Comparison of ENCODE assay signal across 16 cellular contexts in genomic region chr5:90055831-90056328, GRCh38.
DNase-seq lines count a peak whose midpoint lies in the region; ATAC-seq and TF ChIP-seq lines count a peak whose summit lies in the region.
"Had no signal": no experiment of that assay in that cellular context is flagged by ENCODE, and none has a peak within 500 bp of the region (broad histone marks: within the 10 kb centered on the region; RNA-seq: fewer than 3 reads in every experiment).

No MANE protein-coding gene starts in this region.

- H3K4me3 ChIP-seq in PC-3 (ENCODE audit: low read length), result peak overlapping the region; percentile 58
- no peak overlapping the region for H3K4me3 ChIP-seq in fibroblast of lung (replicated peaks in 1 of 4; ENCODE audit: control extremely low read depth in 1 of 4, insufficient read depth in 1 of 4, low read depth in 3 of 4, low read length in 4 of 4)
- peak overlapping the region; percentile 10 for H3K4me3 ChIP-seq in osteoblast (ENCODE audit: insufficient read depth, low read length)
- H3K4me3 ChIP-seq in ovary, result no peak overlapping the region
- H3K4me3 ChIP-seq in esophagus squamous epithelium, result peak overlapping the region in 1 of 4 donors; percentile 20
- H3K4me3 ChIP-seq: lung, SJCRH30 had no signal

- H2AFZ ChIP-seq in PC-3 (ENCODE audit: low read length) (peak overlapping the region; percentile 66), fibroblast of lung (ENCODE audit: low read length) (no peak overlapping the region), osteoblast (ENCODE audit: low read length) (peak overlapping the region; percentile 72)

- CTCF ChIA-PET in PC-3 (lab: Charles Lee), result no interaction called here

- ATAC-seq in PC-3, result peak; percentile 90
- no peak for ATAC-seq in HG03460 (IDR thresholded peaks at IDR 0.05; ENCODE audit: unreplicated experiment)
- ATAC-seq: activated CD4-positive, CD25-positive, alpha-beta regulatory T cell treated with anti-CD3 and anti-CD28 coated beads, Interleukin-2, amount 50 U/mL, for 24 hours; activated T-helper 17 cell treated with anti-CD3 and anti-CD28 coated beads, Interleukin-2, amount 50 U/mL, for 72 hours had no signal

- TF ChIP-seq EP300 in ovary (IDR thresholded peaks at IDR 0.05), result no peak

- no peaks in the 10 kb centered on the region for H3K9me2 ChIP-seq in PC-3 (replicated peaks; ENCODE audit: low read length)

- H3K27me3 ChIP-seq in PC-3 (ENCODE audit: low read length) (no peaks in the 10 kb centered on the region), fibroblast of lung (ENCODE audit: control insufficient read depth, insufficient read depth, low read length) (no peaks in the 10 kb centered on the region), osteoblast (ENCODE audit: insufficient read depth, low read length) (no peaks in the 10 kb centered on the region), ovary (no peaks in the 10 kb centered on the region), esophagus squamous epithelium (no peaks in the 10 kb centered on the region)
- H3K27me3 ChIP-seq: SJCRH30 had no signal

- no peak for TF ChIP-seq POLR2A in ovary (IDR thresholded peaks at IDR 0.05)
- no peak for TF ChIP-seq POLR2A in esophagus squamous epithelium (IDR thresholded peaks at IDR 0.05)

- H4K20me1 ChIP-seq in PC-3 (ENCODE audit: low read length) (no peaks in the 10 kb centered on the region), fibroblast of lung (ENCODE audit: control insufficient read depth, extremely low read depth, insufficient read depth, low read length) (no peaks in the 10 kb centered on the region), osteoblast (ENCODE audit: insufficient read depth, low read length) (no peaks in the 10 kb centered on the region)

- H3K9me3 ChIP-seq in PC-3 (ENCODE audit: low read length) (no peaks in the 10 kb centered on the region), fibroblast of lung (ENCODE audit: control insufficient read depth, insufficient read depth, low read depth, low read length) (no peaks in the 10 kb centered on the region), osteoblast (ENCODE audit: low read depth, low read length) (no peaks in the 10 kb centered on the region), ovary (no peaks in the 10 kb centered on the region), esophagus squamous epithelium (no peaks in the 10 kb centered on the region)
- H3K9me3 ChIP-seq: SJCRH30 had no signal

- DNase-seq in Daoy (ENCODE audit: low read depth) (peak; percentile 64), PC-3 (peak; percentile 86), fibroblast of lung (ENCODE audit: low read depth in 2 of 2) (peak; percentile 30 to 89), osteoblast (ENCODE audit: insufficient read length, low spot score, missing footprints) (peak; percentile 32), ovary (no peak), D341Med (ENCODE audit: low spot score) (no peak), esophagus squamous epithelium (lab: John Stamatoyannopoulos, UW) (no peak)
- DNase-seq: NCI-H1048, NCI-H510A, substantia nigra had no signal

- H3K27ac ChIP-seq in PC-3 (ENCODE audit: low read length) (peak overlapping the region; percentile 65), fibroblast of lung (ENCODE audit: insufficient read depth, low read length) (no peak overlapping the region), osteoblast (ENCODE audit: low read depth, low read length) (peak overlapping the region; percentile 34), ovary (no peak overlapping the region), esophagus squamous epithelium (no peak overlapping the region)
- H3K27ac ChIP-seq: C4-2B, SJCRH30 had no signal

- intact Hi-C loops in PC-3 (cut with micrococcal nuclease), result no loop called here
- intact Hi-C loops in ovary (cut with DNase I), result no loop called here
- intact Hi-C loops in esophagus squamous epithelium (cut with DNase I), result no loop called here

- no TSS peak for BruUV-seq in PC-3 (replicated peaks; lab: Mats Ljungman, UMichigan)

- TF ChIP-seq CTCF in PC-3 (conservative IDR thresholded peaks at IDR 0.05; ENCODE audit: low read depth, low read length), result no peak
- TF ChIP-seq CTCF in fibroblast of lung (conservative IDR thresholded peaks at IDR 0.05 in 1 of 2, IDR thresholded peaks at IDR 0.05 in 1 of 2; ENCODE audit: low read depth in 1 of 2, low read length in 2 of 2), result no peak
- no peak for TF ChIP-seq CTCF in osteoblast (IDR thresholded peaks at IDR 0.05; ENCODE audit: extremely low read depth, low read depth, low read length)
- no peak for TF ChIP-seq CTCF in ovary (IDR thresholded peaks at IDR 0.05)
- no peak for TF ChIP-seq CTCF in esophagus squamous epithelium (IDR thresholded peaks at IDR 0.05)

- H3K9ac ChIP-seq in PC-3 (ENCODE audit: low read length) (peak overlapping the region; percentile 15), fibroblast of lung (ENCODE audit: insufficient read depth, low read length) (no peak overlapping the region)

- 26 to 38% (median 29%) methylated on average over 9 of the region's 9 CpGs for WGBS in ovary, 3 donors
- 31 to 32% methylated on average over 9 of the region's 9 CpGs for WGBS in esophagus squamous epithelium, 2 donors

- POLR2A ChIA-PET in PC-3 (lab: Charles Lee; ENCODE audit: unreplicated experiment), result no interaction called here

- no peaks in the 10 kb centered on the region for H3F3A ChIP-seq in PC-3 (ENCODE audit: low read length, unreplicated experiment)

- no peaks in the 10 kb centered on the region for H3K79me2 ChIP-seq in PC-3 (ENCODE audit: low read length)
- H3K79me2 ChIP-seq in fibroblast of lung (ENCODE audit: control insufficient read depth, insufficient read depth, low read length), result no peaks in the 10 kb centered on the region
- no peaks in the 10 kb centered on the region for H3K79me2 ChIP-seq in osteoblast (ENCODE audit: insufficient read depth, low read length)

- peaks cover 30% of the 10 kb centered on the region for H3K4me1 ChIP-seq in PC-3 (ENCODE audit: insufficient read depth, low read length)
- H3K4me1 ChIP-seq in fibroblast of lung (ENCODE audit: control insufficient read depth, extremely low read depth, insufficient read depth, low read length), result no peaks in the 10 kb centered on the region
- peaks cover 10% of the 10 kb centered on the region for H3K4me1 ChIP-seq in osteoblast (ENCODE audit: insufficient read depth, low read length)
- no peaks in the 10 kb centered on the region for H3K4me1 ChIP-seq in ovary (ENCODE audit: insufficient read depth)
- H3K4me1 ChIP-seq in esophagus squamous epithelium, result peaks cover 0 to 21% (median 3%) of the 10 kb centered on the region in 3 donors

- H3K36me3 ChIP-seq in PC-3 (ENCODE audit: low read depth, low read length) (no peaks in the 10 kb centered on the region), fibroblast of lung (ENCODE audit: control insufficient read depth, insufficient read depth, low read length) (no peaks in the 10 kb centered on the region), osteoblast (ENCODE audit: insufficient read depth, low read length) (no peaks in the 10 kb centered on the region), ovary (no peaks in the 10 kb centered on the region), esophagus squamous epithelium (no peaks in the 10 kb centered on the region)
- H3K36me3 ChIP-seq: SJCRH30 had no signal

- H3K4me2 ChIP-seq in PC-3 (ENCODE audit: low read length) (peak overlapping the region; percentile 81), fibroblast of lung (ENCODE audit: extremely low read depth, insufficient read depth, low read length) (no peak overlapping the region), osteoblast (ENCODE audit: insufficient read depth, low read length) (peak overlapping the region; percentile 59)

Comparison
In these comparisons a context has a peak if more than half of its experiments do, and no peak if none do; other contexts are left out.
1. DNase-seq: peak in Daoy (single experiment), PC-3 (single experiment), fibroblast of lung (2 of 2) and osteoblast (single experiment); none in ovary (0 of 5), D341Med (single experiment) and esophagus squamous epithelium (single experiment).
2. H3K27ac ChIP-seq: peak in PC-3 (single experiment) and osteoblast (single experiment); none in fibroblast of lung (single experiment), ovary (0 of 2) and esophagus squamous epithelium (0 of 4).
3. H3K4me3 ChIP-seq: peak in PC-3 (single experiment) and osteoblast (single experiment); none in fibroblast of lung (0 of 4) and ovary (single experiment).